2 cellular contexts compared by ENCODE assay signal in the genomic region with DNA sequence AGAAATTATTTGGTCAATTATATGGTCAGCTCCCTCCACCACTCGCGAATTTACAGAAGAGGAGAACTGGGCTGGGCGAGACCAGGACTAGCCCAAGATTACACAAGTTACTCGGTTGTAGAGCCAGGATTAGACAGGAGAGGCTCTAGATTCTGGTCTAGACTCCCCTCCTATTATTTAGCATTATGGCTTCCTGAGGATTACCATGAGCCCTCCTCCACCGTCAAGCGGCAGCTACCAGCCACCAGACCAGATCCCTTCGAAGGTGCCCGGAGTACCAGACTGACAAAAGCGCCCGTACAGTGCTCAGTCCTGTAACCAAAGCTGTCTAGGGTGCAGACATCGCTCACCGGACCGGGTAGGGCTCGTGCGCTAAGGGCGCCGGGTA.
A peak's percentile ranks its signal among the peaks of the same experiment; 100 is the strongest.
TF ChIP-seq lines count a peak whose summit lies in the region.

No MANE protein-coding gene starts in this region.

TF ChIP-seq in A549, 52 proteins besides CTCF, POLR2A, EP300 and RAD21 (continued from another document):
- TF ChIP-seq, protein P1, sequence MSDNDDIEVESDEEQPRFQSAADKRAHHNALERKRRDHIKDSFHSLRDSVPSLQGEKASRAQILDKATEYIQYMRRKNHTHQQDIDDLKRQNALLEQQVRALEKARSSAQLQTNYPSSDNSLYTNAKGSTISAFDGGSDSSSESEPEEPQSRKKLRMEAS (IDR thresholded peaks at IDR 0.05), result peak; percentile 45; the same call in 1 of the 2 replicates

TF ChIP-seq in GM12878, 131 proteins besides CTCF, POLR2A, EP300 and RAD21 (continued from another document):
- no peak for TF ChIP-seq BCLAF1 (IDR thresholded peaks at IDR 0.05)
- no peak for TF ChIP-seq NR2C2 (IDR thresholded peaks at IDR 0.05; ENCODE audit: borderline replicate concordance, control insufficient read depth, insufficient read length, low read depth)
- TF ChIP-seq CEBPB (IDR thresholded peaks at IDR 0.05; ENCODE audit: borderline replicate concordance in 1 of 2, low read depth in 2 of 2, low read length in 2 of 2), result no peak
- TF ChIP-seq CREM (IDR thresholded peaks at IDR 0.05; ENCODE audit: low read depth), result no peak
- TF ChIP-seq SMC3 (IDR thresholded peaks at IDR 0.05; ENCODE audit: borderline replicate concordance, low read length), result no peak
- TF ChIP-seq, protein P2, sequence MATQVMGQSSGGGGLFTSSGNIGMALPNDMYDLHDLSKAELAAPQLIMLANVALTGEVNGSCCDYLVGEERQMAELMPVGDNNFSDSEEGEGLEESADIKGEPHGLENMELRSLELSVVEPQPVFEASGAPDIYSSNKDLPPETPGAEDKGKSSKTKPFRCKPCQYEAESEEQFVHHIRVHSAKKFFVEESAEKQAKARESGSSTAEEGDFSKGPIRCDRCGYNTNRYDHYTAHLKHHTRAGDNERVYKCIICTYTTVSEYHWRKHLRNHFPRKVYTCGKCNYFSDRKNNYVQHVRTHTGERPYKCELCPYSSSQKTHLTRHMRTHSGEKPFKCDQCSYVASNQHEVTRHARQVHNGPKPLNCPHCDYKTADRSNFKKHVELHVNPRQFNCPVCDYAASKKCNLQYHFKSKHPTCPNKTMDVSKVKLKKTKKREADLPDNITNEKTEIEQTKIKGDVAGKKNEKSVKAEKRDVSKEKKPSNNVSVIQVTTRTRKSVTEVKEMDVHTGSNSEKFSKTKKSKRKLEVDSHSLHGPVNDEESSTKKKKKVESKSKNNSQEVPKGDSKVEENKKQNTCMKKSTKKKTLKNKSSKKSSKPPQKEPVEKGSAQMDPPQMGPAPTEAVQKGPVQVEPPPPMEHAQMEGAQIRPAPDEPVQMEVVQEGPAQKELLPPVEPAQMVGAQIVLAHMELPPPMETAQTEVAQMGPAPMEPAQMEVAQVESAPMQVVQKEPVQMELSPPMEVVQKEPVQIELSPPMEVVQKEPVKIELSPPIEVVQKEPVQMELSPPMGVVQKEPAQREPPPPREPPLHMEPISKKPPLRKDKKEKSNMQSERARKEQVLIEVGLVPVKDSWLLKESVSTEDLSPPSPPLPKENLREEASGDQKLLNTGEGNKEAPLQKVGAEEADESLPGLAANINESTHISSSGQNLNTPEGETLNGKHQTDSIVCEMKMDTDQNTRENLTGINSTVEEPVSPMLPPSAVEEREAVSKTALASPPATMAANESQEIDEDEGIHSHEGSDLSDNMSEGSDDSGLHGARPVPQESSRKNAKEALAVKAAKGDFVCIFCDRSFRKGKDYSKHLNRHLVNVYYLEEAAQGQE (IDR thresholded peaks at IDR 0.05; ENCODE audit: low read depth, low read length), result no peak
- TF ChIP-seq, protein P3, sequence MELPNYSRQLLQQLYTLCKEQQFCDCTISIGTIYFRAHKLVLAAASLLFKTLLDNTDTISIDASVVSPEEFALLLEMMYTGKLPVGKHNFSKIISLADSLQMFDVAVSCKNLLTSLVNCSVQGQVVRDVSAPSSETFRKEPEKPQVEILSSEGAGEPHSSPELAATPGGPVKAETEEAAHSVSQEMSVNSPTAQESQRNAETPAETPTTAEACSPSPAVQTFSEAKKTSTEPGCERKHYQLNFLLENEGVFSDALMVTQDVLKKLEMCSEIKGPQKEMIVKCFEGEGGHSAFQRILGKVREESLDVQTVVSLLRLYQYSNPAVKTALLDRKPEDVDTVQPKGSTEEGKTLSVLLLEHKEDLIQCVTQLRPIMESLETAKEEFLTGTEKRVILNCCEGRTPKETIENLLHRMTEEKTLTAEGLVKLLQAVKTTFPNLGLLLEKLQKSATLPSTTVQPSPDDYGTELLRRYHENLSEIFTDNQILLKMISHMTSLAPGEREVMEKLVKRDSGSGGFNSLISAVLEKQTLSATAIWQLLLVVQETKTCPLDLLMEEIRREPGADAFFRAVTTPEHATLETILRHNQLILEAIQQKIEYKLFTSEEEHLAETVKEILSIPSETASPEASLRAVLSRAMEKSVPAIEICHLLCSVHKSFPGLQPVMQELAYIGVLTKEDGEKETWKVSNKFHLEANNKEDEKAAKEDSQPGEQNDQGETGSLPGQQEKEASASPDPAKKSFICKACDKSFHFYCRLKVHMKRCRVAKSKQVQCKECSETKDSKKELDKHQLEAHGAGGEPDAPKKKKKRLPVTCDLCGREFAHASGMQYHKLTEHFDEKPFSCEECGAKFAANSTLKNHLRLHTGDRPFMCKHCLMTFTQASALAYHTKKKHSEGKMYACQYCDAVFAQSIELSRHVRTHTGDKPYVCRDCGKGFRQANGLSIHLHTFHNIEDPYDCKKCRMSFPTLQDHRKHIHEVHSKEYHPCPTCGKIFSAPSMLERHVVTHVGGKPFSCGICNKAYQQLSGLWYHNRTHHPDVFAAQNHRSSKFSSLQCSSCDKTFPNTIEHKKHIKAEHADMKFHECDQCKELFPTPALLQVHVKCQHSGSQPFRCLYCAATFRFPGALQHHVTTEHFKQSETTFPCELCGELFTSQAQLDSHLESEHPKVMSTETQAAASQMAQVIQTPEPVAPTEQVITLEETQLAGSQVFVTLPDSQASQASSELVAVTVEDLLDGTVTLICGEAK (IDR thresholded peaks at IDR 0.05; ENCODE audit: borderline replicate concordance), result no peak
- TF ChIP-seq RELA (IDR thresholded peaks at IDR 0.05; ENCODE audit: borderline replicate concordance, partially characterized antibody), result no peak
